Comparison of ENCODE assay signal across 1 cellular context in the genomic region with DNA sequence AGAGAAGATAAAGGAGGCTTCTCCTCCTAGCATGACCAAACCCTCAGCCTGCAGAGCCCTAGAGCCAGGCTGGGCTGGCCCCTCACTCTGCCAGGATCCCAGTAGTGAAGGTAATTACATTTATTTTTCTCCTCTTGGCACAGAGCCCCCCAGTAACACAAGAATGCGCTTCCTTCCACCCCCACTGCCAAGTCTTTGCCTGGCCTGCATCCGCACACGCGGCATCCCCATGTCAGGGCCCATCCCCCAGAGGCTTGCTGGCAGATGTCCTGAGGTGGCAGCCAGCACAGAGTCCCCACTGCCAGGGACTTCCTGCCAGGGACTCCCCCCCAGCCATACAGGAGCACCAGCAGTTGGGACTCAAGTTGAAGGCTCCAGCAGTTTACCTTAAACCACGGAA.
TF ChIP-seq lines count a peak whose summit lies in the region.

No MANE protein-coding gene starts in this region.

TF ChIP-seq in H1, 55 proteins besides CTCF, POLR2A, EP300 and RAD21:
- TF ChIP-seq, protein P1, sequence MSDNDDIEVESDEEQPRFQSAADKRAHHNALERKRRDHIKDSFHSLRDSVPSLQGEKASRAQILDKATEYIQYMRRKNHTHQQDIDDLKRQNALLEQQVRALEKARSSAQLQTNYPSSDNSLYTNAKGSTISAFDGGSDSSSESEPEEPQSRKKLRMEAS (IDR thresholded peaks at IDR 0.05) = no peak
- no peak for TF ChIP-seq RBBP5 (IDR thresholded peaks at IDR 0.05; ENCODE audit: borderline replicate concordance, low read depth, low read length)
- TF ChIP-seq CREB1 (IDR thresholded peaks at IDR 0.05) = no peak
- no peak for TF ChIP-seq SUZ12 (IDR thresholded peaks at IDR 0.05; ENCODE audit: low read length)
- TF ChIP-seq MAFK (IDR thresholded peaks at IDR 0.05; ENCODE audit: low read depth, low read length) = no peak
- TF ChIP-seq PHF8 (conservative IDR thresholded peaks at IDR 0.05; ENCODE audit: low read depth, low read length) = no peak
- TF ChIP-seq RXRA (IDR thresholded peaks at IDR 0.05; ENCODE audit: insufficient read depth, low read depth, low read length) = no peak
- TF ChIP-seq TAF7 (optimal IDR thresholded peaks at IDR 0.05; ENCODE audit: borderline replicate concordance, low read depth, low read length) = no peak
